ENCODE assay signal across 1 cellular context in the genomic region with DNA sequence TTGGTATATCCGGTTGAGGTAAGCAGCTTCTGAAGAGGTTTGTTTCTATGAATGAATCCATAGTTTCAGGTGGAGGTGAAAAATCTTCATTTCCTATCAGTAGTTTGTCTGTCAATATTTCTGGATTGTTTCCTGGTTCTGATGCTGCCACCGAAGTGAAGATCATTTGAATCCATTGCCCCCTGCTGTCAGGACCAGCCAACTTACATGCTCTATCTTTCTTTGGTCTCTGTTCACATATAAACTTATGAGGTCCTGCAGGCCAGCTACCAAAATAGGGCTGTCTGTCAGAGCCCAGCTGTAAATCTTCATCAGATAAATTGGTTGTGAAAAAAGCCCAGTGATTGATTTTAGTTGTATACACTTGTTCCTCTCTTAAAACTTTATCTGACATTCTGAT.
TF ChIP-seq lines count a peak whose summit lies in the region.

No MANE protein-coding gene starts in this region.

TF ChIP-seq in HepG2, 621 proteins besides CTCF, POLR2A, EP300 and RAD21 (continued from another document and continues in another):
- TF ChIP-seq THAP9 (CRISPR knock-in tag; IDR thresholded peaks at IDR 0.05; ENCODE audit: borderline replicate concordance): no peak
- TF ChIP-seq KDM4B (CRISPR knock-in tag; IDR thresholded peaks at IDR 0.05): no peak
- no peak for TF ChIP-seq ZNF724P (CRISPR knock-in tag; IDR thresholded peaks at IDR 0.05; ENCODE audit: borderline replicate concordance)
- no peak for TF ChIP-seq ZKSCAN1 (IDR thresholded peaks at IDR 0.05; ENCODE audit: low read length)
- TF ChIP-seq BCL6 (CRISPR knock-in tag; IDR thresholded peaks at IDR 0.05): no peak
- TF ChIP-seq SSRP1 (CRISPR knock-in tag; IDR thresholded peaks at IDR 0.05): no peak
- TF ChIP-seq FOXM1 (CRISPR knock-in tag; IDR thresholded peaks at IDR 0.05): no peak
- TF ChIP-seq HDAC2 (CRISPR knock-in tag; IDR thresholded peaks at IDR 0.05): no peak
- TF ChIP-seq ZNF713 (CRISPR knock-in tag; IDR thresholded peaks at IDR 0.05): no peak
- TF ChIP-seq, protein P1, sequence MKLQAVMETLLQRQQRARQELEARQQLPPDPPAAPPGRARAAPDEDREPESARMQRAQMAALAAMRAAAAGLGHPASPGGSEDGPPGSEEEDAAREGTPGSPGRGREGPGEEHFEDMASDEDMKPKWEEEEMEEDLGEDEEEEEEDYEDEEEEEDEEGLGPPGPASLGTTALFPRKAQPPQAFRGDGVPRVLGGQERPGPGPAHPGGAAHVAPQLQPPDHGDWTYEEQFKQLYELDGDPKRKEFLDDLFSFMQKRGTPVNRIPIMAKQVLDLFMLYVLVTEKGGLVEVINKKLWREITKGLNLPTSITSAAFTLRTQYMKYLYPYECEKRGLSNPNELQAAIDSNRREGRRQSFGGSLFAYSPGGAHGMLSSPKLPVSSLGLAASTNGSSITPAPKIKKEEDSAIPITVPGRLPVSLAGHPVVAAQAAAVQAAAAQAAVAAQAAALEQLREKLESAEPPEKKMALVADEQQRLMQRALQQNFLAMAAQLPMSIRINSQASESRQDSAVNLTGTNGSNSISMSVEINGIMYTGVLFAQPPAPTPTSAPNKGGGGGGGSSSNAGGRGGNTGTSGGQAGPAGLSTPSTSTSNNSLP (IDR thresholded peaks at IDR 0.05; ENCODE audit: low read depth, low read length): peak; percentile 45; the same call in 1 of the 2 replicates
- TF ChIP-seq ZNF274 (CRISPR knock-in tag; IDR thresholded peaks at IDR 0.05): no peak
- TF ChIP-seq SRSF9 (IDR thresholded peaks at IDR 0.05; ENCODE audit: borderline replicate concordance, insufficient read depth, low read depth, low read length, poor library complexity, severe bottlenecking): no peak
- TF ChIP-seq ZSCAN9 (CRISPR knock-in tag; IDR thresholded peaks at IDR 0.05; ENCODE audit: borderline replicate concordance): no peak
- TF ChIP-seq, protein P2, sequence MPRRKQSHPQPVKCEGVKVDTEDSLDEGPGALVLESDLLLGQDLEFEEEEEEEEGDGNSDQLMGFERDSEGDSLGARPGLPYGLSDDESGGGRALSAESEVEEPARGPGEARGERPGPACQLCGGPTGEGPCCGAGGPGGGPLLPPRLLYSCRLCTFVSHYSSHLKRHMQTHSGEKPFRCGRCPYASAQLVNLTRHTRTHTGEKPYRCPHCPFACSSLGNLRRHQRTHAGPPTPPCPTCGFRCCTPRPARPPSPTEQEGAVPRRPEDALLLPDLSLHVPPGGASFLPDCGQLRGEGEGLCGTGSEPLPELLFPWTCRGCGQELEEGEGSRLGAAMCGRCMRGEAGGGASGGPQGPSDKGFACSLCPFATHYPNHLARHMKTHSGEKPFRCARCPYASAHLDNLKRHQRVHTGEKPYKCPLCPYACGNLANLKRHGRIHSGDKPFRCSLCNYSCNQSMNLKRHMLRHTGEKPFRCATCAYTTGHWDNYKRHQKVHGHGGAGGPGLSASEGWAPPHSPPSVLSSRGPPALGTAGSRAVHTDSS (CRISPR knock-in tag; conservative IDR thresholded peaks at IDR 0.05): no peak
- TF ChIP-seq, protein P3, sequence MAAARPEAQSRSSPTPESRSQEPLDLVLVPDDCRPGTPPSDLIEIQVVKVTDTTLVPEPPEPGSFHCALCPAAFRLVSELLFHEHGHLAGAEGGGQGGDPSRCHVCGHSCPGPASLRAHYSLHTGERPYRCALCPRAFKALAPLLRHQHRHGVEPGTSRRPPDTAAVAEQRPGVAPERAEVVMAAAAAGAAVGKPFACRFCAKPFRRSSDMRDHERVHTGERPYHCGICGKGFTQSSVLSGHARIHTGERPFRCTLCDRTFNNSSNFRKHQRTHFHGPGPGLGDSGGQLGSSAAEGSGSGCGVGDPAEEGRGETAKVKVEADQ (CRISPR knock-in tag; IDR thresholded peaks at IDR 0.05; ENCODE audit: borderline replicate concordance): no peak
- no peak for TF ChIP-seq THYN1 (CRISPR knock-in tag; IDR thresholded peaks at IDR 0.05; ENCODE audit: borderline replicate concordance, low read depth)
- TF ChIP-seq ZHX1 (CRISPR knock-in tag; IDR thresholded peaks at IDR 0.05; ENCODE audit: low read depth): no peak
- TF ChIP-seq STAG1 (CRISPR knock-in tag; IDR thresholded peaks at IDR 0.05): peak; percentile 81
- TF ChIP-seq, protein P4, sequence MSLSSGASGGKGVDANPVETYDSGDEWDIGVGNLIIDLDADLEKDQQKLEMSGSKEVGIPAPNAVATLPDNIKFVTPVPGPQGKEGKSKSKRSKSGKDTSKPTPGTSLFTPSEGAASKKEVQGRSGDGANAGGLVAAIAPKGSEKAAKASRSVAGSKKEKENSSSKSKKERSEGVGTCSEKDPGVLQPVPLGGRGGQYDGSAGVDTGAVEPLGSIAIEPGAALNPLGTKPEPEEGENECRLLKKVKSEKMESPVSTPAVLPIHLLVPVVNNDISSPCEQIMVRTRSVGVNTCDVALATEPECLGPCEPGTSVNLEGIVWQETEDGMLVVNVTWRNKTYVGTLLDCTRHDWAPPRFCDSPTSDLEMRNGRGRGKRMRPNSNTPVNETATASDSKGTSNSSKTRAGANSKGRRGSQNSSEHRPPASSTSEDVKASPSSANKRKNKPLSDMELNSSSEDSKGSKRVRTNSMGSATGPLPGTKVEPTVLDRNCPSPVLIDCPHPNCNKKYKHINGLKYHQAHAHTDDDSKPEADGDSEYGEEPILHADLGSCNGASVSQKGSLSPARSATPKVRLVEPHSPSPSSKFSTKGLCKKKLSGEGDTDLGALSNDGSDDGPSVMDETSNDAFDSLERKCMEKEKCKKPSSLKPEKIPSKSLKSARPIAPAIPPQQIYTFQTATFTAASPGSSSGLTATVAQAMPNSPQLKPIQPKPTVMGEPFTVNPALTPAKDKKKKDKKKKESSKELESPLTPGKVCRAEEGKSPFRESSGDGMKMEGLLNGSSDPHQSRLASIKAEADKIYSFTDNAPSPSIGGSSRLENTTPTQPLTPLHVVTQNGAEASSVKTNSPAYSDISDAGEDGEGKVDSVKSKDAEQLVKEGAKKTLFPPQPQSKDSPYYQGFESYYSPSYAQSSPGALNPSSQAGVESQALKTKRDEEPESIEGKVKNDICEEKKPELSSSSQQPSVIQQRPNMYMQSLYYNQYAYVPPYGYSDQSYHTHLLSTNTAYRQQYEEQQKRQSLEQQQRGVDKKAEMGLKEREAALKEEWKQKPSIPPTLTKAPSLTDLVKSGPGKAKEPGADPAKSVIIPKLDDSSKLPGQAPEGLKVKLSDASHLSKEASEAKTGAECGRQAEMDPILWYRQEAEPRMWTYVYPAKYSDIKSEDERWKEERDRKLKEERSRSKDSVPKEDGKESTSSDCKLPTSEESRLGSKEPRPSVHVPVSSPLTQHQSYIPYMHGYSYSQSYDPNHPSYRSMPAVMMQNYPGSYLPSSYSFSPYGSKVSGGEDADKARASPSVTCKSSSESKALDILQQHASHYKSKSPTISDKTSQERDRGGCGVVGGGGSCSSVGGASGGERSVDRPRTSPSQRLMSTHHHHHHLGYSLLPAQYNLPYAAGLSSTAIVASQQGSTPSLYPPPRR (CRISPR knock-in tag; IDR thresholded peaks at IDR 0.05; ENCODE audit: borderline replicate concordance): no peak
- no peak for TF ChIP-seq GLI4 (CRISPR knock-in tag; IDR thresholded peaks at IDR 0.05; ENCODE audit: borderline replicate concordance)
- TF ChIP-seq DNMT3B (CRISPR knock-in tag; conservative IDR thresholded peaks at IDR 0.05): no peak
- no peak for TF ChIP-seq ZMYM4 (CRISPR knock-in tag; IDR thresholded peaks at IDR 0.05)
- no peak for TF ChIP-seq SP4 (CRISPR knock-in tag; IDR thresholded peaks at IDR 0.05)
- TF ChIP-seq, protein P5, sequence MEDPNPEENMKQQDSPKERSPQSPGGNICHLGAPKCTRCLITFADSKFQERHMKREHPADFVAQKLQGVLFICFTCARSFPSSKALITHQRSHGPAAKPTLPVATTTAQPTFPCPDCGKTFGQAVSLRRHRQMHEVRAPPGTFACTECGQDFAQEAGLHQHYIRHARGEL (CRISPR knock-in tag; IDR thresholded peaks at IDR 0.05): no peak
- TF ChIP-seq, protein P6, sequence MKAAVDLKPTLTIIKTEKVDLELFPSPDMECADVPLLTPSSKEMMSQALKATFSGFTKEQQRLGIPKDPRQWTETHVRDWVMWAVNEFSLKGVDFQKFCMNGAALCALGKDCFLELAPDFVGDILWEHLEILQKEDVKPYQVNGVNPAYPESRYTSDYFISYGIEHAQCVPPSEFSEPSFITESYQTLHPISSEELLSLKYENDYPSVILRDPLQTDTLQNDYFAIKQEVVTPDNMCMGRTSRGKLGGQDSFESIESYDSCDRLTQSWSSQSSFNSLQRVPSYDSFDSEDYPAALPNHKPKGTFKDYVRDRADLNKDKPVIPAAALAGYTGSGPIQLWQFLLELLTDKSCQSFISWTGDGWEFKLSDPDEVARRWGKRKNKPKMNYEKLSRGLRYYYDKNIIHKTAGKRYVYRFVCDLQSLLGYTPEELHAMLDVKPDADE (CRISPR knock-in tag; IDR thresholded peaks at IDR 0.05): no peak
- peak; percentile 41; the same call in 1 of the 2 replicates for TF ChIP-seq GATAD2A (CRISPR knock-in tag; IDR thresholded peaks at IDR 0.05)
- TF ChIP-seq HNF1A (IDR thresholded peaks at IDR 0.05; ENCODE audit: low read depth): no peak
- TF ChIP-seq HNF1A (CRISPR knock-in tag; IDR thresholded peaks at IDR 0.05; ENCODE audit: borderline replicate concordance): no peak
- TF ChIP-seq REPIN1 (CRISPR knock-in tag; IDR thresholded peaks at IDR 0.05; ENCODE audit: borderline replicate concordance, low read depth): no peak
- no peak for TF ChIP-seq ZNF160 (CRISPR knock-in tag; IDR thresholded peaks at IDR 0.05)
- TF ChIP-seq NRL (CRISPR knock-in tag; IDR thresholded peaks at IDR 0.05; ENCODE audit: borderline replicate concordance): no peak
- TF ChIP-seq ZBTB8A (CRISPR knock-in tag; IDR thresholded peaks at IDR 0.05; ENCODE audit: borderline replicate concordance, low read depth): no peak
- TF ChIP-seq TGIF2 (CRISPR knock-in tag; IDR thresholded peaks at IDR 0.05): no peak
- TF ChIP-seq HCFC1 (IDR thresholded peaks at IDR 0.05; ENCODE audit: low read depth, low read length): no peak
- TF ChIP-seq ZNF333 (CRISPR knock-in tag; IDR thresholded peaks at IDR 0.05; ENCODE audit: borderline replicate concordance): no peak
- no peak for TF ChIP-seq ZNF547 (CRISPR knock-in tag; IDR thresholded peaks at IDR 0.05)
